In the genomic region with DNA sequence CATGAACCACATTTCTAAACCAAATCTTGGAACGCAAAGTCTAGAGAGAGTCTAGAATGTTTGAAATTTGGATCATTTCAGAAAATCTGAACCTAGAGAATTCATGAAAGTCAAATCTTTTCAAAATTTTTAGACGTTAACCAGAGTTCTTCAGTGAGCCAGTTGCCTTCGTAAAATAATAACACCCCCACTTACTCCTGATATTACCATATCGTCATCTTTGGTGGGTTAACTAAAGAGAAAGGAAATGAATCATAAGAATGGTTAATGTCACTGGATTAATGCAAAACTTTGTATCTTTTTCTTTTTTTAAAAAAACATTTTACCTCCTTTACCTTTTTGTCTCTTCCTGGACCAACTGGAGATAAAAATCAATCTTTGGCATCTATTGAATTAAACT, we compare ENCODE assay signal across 1 cellular context.
TF ChIP-seq lines count a peak whose summit lies in the region.

No MANE protein-coding gene starts in this region.

TF ChIP-seq in A549, 52 proteins besides CTCF, POLR2A, EP300 and RAD21 (continued from another document):
- TF ChIP-seq, protein P1, sequence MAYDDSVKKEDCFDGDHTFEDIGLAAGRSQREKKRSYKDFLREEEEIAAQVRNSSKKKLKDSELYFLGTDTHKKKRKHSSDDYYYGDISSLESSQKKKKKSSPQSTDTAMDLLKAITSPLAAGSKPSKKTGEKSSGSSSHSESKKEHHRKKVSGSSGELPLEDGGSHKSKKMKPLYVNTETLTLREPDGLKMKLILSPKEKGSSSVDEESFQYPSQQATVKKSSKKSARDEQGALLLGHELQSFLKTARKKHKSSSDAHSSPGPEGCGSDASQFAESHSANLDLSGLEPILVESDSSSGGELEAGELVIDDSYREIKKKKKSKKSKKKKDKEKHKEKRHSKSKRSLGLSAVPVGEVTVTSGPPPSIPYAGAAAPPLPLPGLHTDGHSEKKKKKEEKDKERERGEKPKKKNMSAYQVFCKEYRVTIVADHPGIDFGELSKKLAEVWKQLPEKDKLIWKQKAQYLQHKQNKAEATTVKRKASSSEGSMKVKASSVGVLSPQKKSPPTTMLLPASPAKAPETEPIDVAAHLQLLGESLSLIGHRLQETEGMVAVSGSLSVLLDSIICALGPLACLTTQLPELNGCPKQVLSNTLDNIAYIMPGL (CRISPR knock-in tag; IDR thresholded peaks at IDR 0.05; ENCODE audit: borderline replicate concordance), result no peak
- no peak for TF ChIP-seq SREBF2 (IDR thresholded peaks at IDR 0.05)
- TF ChIP-seq RARB (CRISPR knock-in tag; IDR thresholded peaks at IDR 0.05), result no peak
- no peak for TF ChIP-seq KDM5A (IDR thresholded peaks at IDR 0.05)
- TF ChIP-seq, protein P2, sequence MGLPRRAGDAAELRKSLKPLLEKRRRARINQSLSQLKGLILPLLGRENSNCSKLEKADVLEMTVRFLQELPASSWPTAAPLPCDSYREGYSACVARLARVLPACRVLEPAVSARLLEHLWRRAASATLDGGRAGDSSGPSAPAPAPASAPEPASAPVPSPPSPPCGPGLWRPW (IDR thresholded peaks at IDR 0.05), result no peak
- no peak for TF ChIP-seq MYC (IDR thresholded peaks at IDR 0.05; ENCODE audit: borderline replicate concordance, low read length)
- TF ChIP-seq GATA3 (IDR thresholded peaks at IDR 0.05; ENCODE audit: borderline replicate concordance), result no peak
- no peak for TF ChIP-seq ZC3H11A (IDR thresholded peaks at IDR 0.05)
